In genomic region chr1:164599272-164599671, GRCh38 we compare ENCODE assay signal across 14 cellular contexts. TPM values are rescaled to one million over a fixed set of nuclear protein-coding genes. Genes with fewer than 3 reads are reported as not detected.
DNase-seq lines count a peak whose midpoint lies in the region; ATAC-seq and TF ChIP-seq lines count a peak whose summit lies in the region.
"Had no signal": no experiment of that assay in that cellular context is flagged by ENCODE, and none has a peak within 500 bp of the region (broad histone marks: within the 10 kb centered on the region; RNA-seq: fewer than 3 reads in every experiment).

No MANE protein-coding gene starts in this region.

- CTCF ChIA-PET in HEK293 (lab: Yijun Ruan, JAX) (interaction anchor here (0.7 kb wide), 1 partner anchor 179 kb away, joined by 4 read pairs; no protein-coding TSS in a partner anchor), PC-3 (lab: Charles Lee) (no interaction called here)

- no peaks in the 10 kb centered on the region for H3K9me3 ChIP-seq in HEK293 (ENCODE audit: control insufficient read depth, insufficient read depth, low read depth, low read length)
- H3K9me3 ChIP-seq in ascending aorta = no peaks in the 10 kb centered on the region
- H3K9me3 ChIP-seq in muscle layer of colon (ENCODE audit: low read length) = no peaks in the 10 kb centered on the region
- H3K9me3 ChIP-seq in thoracic aorta = no peaks in the 10 kb centered on the region
- H3K9me3 ChIP-seq in PC-3 (ENCODE audit: low read length) = no peaks in the 10 kb centered on the region

- H3K9me2 ChIP-seq in PC-3 (replicated peaks; ENCODE audit: low read length) = no peaks in the 10 kb centered on the region

- H3K4me1 ChIP-seq in HEK293 (ENCODE audit: control insufficient read depth, insufficient read depth, low read length) = peaks cover 37% of the 10 kb centered on the region
- H3K4me1 ChIP-seq in ascending aorta = peaks cover 0 to 18% of the 10 kb centered on the region in 2 donors
- peaks cover 80% of the 10 kb centered on the region for H3K4me1 ChIP-seq in muscle layer of colon (ENCODE audit: insufficient read depth, low read length)
- H3K4me1 ChIP-seq in thoracic aorta (ENCODE audit: control insufficient read depth in 1 of 2, low read depth in 2 of 2) = peaks cover 5 to 55% of the 10 kb centered on the region in 2 donors
- H3K4me1 ChIP-seq in PC-3 (ENCODE audit: insufficient read depth, low read length) = peaks cover 25% of the 10 kb centered on the region

- no peaks in the 10 kb centered on the region for H3F3A ChIP-seq in PC-3 (ENCODE audit: low read length, unreplicated experiment)

- no peaks in the 10 kb centered on the region for H3K27me3 ChIP-seq in ascending aorta
- no peaks in the 10 kb centered on the region for H3K27me3 ChIP-seq in muscle layer of colon (ENCODE audit: control insufficient read depth in 1 of 2, insufficient read depth in 2 of 2, low read length in 2 of 2)
- no peaks in the 10 kb centered on the region for H3K27me3 ChIP-seq in thoracic aorta (replicated peaks; ENCODE audit: insufficient read depth)
- H3K27me3 ChIP-seq in PC-3 (ENCODE audit: low read length) = no peaks in the 10 kb centered on the region

- H3K27ac ChIP-seq in HEK293 (ENCODE audit: extremely low read depth, low read depth, low read length) = no peak overlapping the region
- peak overlapping the region; percentile 44 to 66 for H3K27ac ChIP-seq in ascending aorta
- peak overlapping the region; percentile 3 for H3K27ac ChIP-seq in muscle layer of colon (ENCODE audit: low read depth, low read length)
- peak overlapping the region; percentile 20 to 36 for H3K27ac ChIP-seq in thoracic aorta
- no peak overlapping the region for H3K27ac ChIP-seq in PC-3 (ENCODE audit: low read length)

- no peak for DNase-seq in ascending aorta (ENCODE audit: low spot score in 2 of 2)
- DNase-seq in thoracic aorta (ENCODE audit: low spot score) = no peak
- DNase-seq in PC-3 = no peak
- DNase-seq in stimulated activated CD4-positive, alpha-beta T cell treated with anti-CD3 and anti-CD28 coated beads, Interleukin-4, amount 100 ng/mL, for 1 hour = no peak
- DNase-seq: CD4-positive, alpha-beta memory T cell; DND-41; GF-D8; KBM-7; NCI-H1048; NCI-H345 had no signal

- intact Hi-C loops in ascending aorta (cut with DNase I) (no loop called here), PC-3 (cut with micrococcal nuclease) (no loop called here)

- H2AFZ ChIP-seq in PC-3 (ENCODE audit: low read length) = no peak overlapping the region

- H3K9ac ChIP-seq in muscle layer of colon (ENCODE audit: low read length) = no peak overlapping the region
- no peak overlapping the region for H3K9ac ChIP-seq in PC-3 (ENCODE audit: low read length)

- no peak overlapping the region for H3K4me2 ChIP-seq in PC-3 (ENCODE audit: low read length)

- POLR2A ChIA-PET in HEK293 (lab: Yijun Ruan, JAX) (interaction anchor here (1.0 kb wide), 1 partner anchor 41 kb away, joined by 3 read pairs; the partner anchor contains the start of gene PBX1), PC-3 (lab: Charles Lee; ENCODE audit: unreplicated experiment) (no interaction called here)

- H3K36me3 ChIP-seq in HEK293 (ENCODE audit: control insufficient read depth in 2 of 2, insufficient read depth in 1 of 2, low read length in 2 of 2) (no peaks in the 10 kb centered on the region), ascending aorta (no peaks in the 10 kb centered on the region), muscle layer of colon (ENCODE audit: insufficient read depth, low read length) (peaks cover 4% of the 10 kb centered on the region), thoracic aorta (no peaks in the 10 kb centered on the region), PC-3 (ENCODE audit: low read depth, low read length) (no peaks in the 10 kb centered on the region)

- no peaks in the 10 kb centered on the region for H4K20me1 ChIP-seq in PC-3 (ENCODE audit: low read length)

- BruUV-seq in PC-3 (replicated peaks; lab: Mats Ljungman, UMichigan) = no TSS peak

- TF ChIP-seq CTCF in HEK293 (tag by site-specific recombination; IDR thresholded peaks at IDR 0.05) (no peak), ascending aorta (IDR thresholded peaks at IDR 0.05) (no peak), thoracic aorta (IDR thresholded peaks at IDR 0.05) (no peak), PC-3 (conservative IDR thresholded peaks at IDR 0.05; ENCODE audit: low read depth, low read length) (no peak)

- H3K4me3 ChIP-seq in HEK293 (ENCODE audit: low read depth, low read length) (no peak overlapping the region), ascending aorta (peak overlapping the region in 1 of 2 donors; percentile 32), muscle layer of colon (ENCODE audit: low read depth in 1 of 2, low read length in 2 of 2) (no peak overlapping the region), thoracic aorta (peak overlapping the region; percentile 35), PC-3 (ENCODE audit: low read length) (no peak overlapping the region)

- no peaks in the 10 kb centered on the region for H3K79me2 ChIP-seq in PC-3 (ENCODE audit: low read length)

- ATAC-seq in thoracic aorta (ENCODE audit: insufficient number of reproducible peaks, low FRiP score, low read depth) (no peak), HG02610 (IDR thresholded peaks at IDR 0.05; ENCODE audit: unreplicated experiment) (no peak), GM21717 (IDR thresholded peaks at IDR 0.05; ENCODE audit: unreplicated experiment) (no peak), PC-3 (no peak)

TF ChIP-seq in HEK293, 187 proteins besides CTCF, POLR2A, EP300 and RAD21 (continues in another document):
- peak; percentile 93 for TF ChIP-seq PRDM6 (tag by site-specific recombination; IDR thresholded peaks at IDR 0.05)
- no peak for TF ChIP-seq ZBTB1 (tag by site-specific recombination; IDR thresholded peaks at IDR 0.05)
- TF ChIP-seq ZNF148 (tag by site-specific recombination; IDR thresholded peaks at IDR 0.05; ENCODE audit: borderline replicate concordance) = no peak
- no peak for TF ChIP-seq ZBTB7A (tag by site-specific recombination; IDR thresholded peaks at IDR 0.05; ENCODE audit: low read depth)
- TF ChIP-seq ZNF548 (tag by site-specific recombination; IDR thresholded peaks at IDR 0.05) = no peak
- TF ChIP-seq MEIS1 (CRISPR knock-in tag; IDR thresholded peaks at IDR 0.05; ENCODE audit: borderline replicate concordance) = no peak
- TF ChIP-seq ZNF280C (tag by site-specific recombination; IDR thresholded peaks at IDR 0.05) = no peak

RNA-seq across cellular contexts. Expression of gene PBX1, which starts 40.3 kb away (rescaled TPM):
- total RNA-seq in ascending aorta (37.4 TPM), thoracic aorta (10 to 100 TPM; 50.5 to 53.1 TPM), PC-3 (2014; rRNA removed) (8.4 and 9.8 TPM in 2 replicates)

Comparison
In these comparisons a context has a peak if more than half of its experiments do, and no peak if none do; other contexts are left out.
1. H3K27ac ChIP-seq: peak in ascending aorta (2 of 2), muscle layer of colon (single experiment) and thoracic aorta (2 of 2); none in HEK293 (single experiment) and PC-3 (single experiment).